Comparison of ENCODE assay signal across 8 cellular contexts in genomic region chr4:124334119-124334518, GRCh38.
DNase-seq lines count a peak whose midpoint lies in the region; ATAC-seq and TF ChIP-seq lines count a peak whose summit lies in the region.

No MANE protein-coding gene starts in this region.

- H3K9me3 ChIP-seq in upper lobe of left lung, result no peaks in the 10 kb centered on the region

- TF ChIP-seq POLR2A in upper lobe of left lung (IDR thresholded peaks at IDR 0.05), result no peak

- 0 to 3% methylated on average over 3 of the region's 3 CpGs for WGBS in upper lobe of left lung, 2 donors

- H3K4me1 ChIP-seq in upper lobe of left lung, result peaks cover 0 to 6% (median 2%) of the 10 kb centered on the region in 4 donors

- no peak for TF ChIP-seq EP300 in upper lobe of left lung (IDR thresholded peaks at IDR 0.05)

- H3K27me3 ChIP-seq in kidney epithelial cell (ENCODE audit: control insufficient read depth, insufficient read depth, low read length) (no peaks in the 10 kb centered on the region), upper lobe of left lung (no peaks in the 10 kb centered on the region)

- ATAC-seq in GM21360 (IDR thresholded peaks at IDR 0.05; ENCODE audit: unreplicated experiment) (peak; percentile 59), upper lobe of left lung (ENCODE audit: low FRiP score in 2 of 2) (peak in 1 of 2 donors; percentile 81)

- H3K36me3 ChIP-seq in kidney epithelial cell (ENCODE audit: control insufficient read depth, insufficient read depth, low read length), result no peaks in the 10 kb centered on the region
- no peaks in the 10 kb centered on the region for H3K36me3 ChIP-seq in upper lobe of left lung

- TF ChIP-seq CTCF in C4-2B (conservative IDR thresholded peaks at IDR 0.05), result peak; percentile 73
- TF ChIP-seq CTCF in kidney epithelial cell (IDR thresholded peaks at IDR 0.05; ENCODE audit: insufficient read depth, low read length, poor library complexity, severe bottlenecking), result peak; percentile 54
- peak in 5 of 6 experiments; percentile 28 to 59 (median 54) for TF ChIP-seq CTCF in upper lobe of left lung (IDR thresholded peaks at IDR 0.05)

- H3K27ac ChIP-seq in C4-2B (no peak overlapping the region), upper lobe of left lung (no peak overlapping the region)

- H3K4me3 ChIP-seq in kidney epithelial cell (ENCODE audit: low read depth, low read length) (no peak overlapping the region), upper lobe of left lung (no peak overlapping the region)

- peak; percentile 54 for DNase-seq in NCI-H226
- DNase-seq in brain pericyte (ENCODE audit: low read depth, low spot score), result peak; percentile 53
- peak; percentile 55 for DNase-seq in kidney epithelial cell (ENCODE audit: low read depth)
- DNase-seq in upper lobe of left lung, result no peak
- DNase-seq in effector CD8-positive, alpha-beta T cell (lab: John Stamatoyannopoulos, UW), result no peak
- DNase-seq in DMS79 treated with DMSO at 0.1 percent for 48 hours (lab: John Stamatoyannopoulos, UW), result no peak

Comparison
In these comparisons a context has a peak if more than half of its experiments do, and no peak if none do; other contexts are left out.
1. DNase-seq: peak in NCI-H226 (single experiment), brain pericyte (single experiment) and kidney epithelial cell (single experiment); none in upper lobe of left lung (0 of 2), effector CD8-positive, alpha-beta T cell (single experiment) and DMS79 treated with DMSO at 0.1 percent for 48 hours (single experiment).
2. Peak in every context shown above with its lines, with median percentiles within 50 percentile points of each other: CTCF ChIP-seq.